Comparison of ENCODE assay signal across 1 cellular context in genomic region chr1:25782608-25783201, GRCh38.
A peak's percentile ranks its signal among the peaks of the same experiment; 100 is the strongest.
TF ChIP-seq lines count a peak whose summit lies in the region.

No MANE protein-coding gene starts in this region.

TF ChIP-seq in K562, 482 proteins besides CTCF, POLR2A, EP300 and RAD21 (continued from another document and continues in another):
- TF ChIP-seq NKRF (IDR thresholded peaks at IDR 0.05; ENCODE audit: borderline replicate concordance) (no peak), TEAD1 (CRISPR knock-in tag; IDR thresholded peaks at IDR 0.05) (peak in 1 of 2 experiments; percentile 70; a peak in 2 of 4 replicates), FOXM1 (IDR thresholded peaks at IDR 0.05; ENCODE audit: low read depth) (peak; percentile 25; the same call in 1 of the 2 replicates), FOXM1 (CRISPR knock-in tag; IDR thresholded peaks at IDR 0.05; ENCODE audit: low read depth) (no peak), ZNF316 (IDR thresholded peaks at IDR 0.05) (no peak), LARP7 (IDR thresholded peaks at IDR 0.05) (no peak; the same call in 1 of the 2 replicates), HEY1 (CRISPR knock-in tag; IDR thresholded peaks at IDR 0.05; ENCODE audit: borderline replicate concordance) (no peak), ATF1 (CRISPR knock-in tag; IDR thresholded peaks at IDR 0.05) (no peak), ATF1 (tag; IDR thresholded peaks at IDR 0.05) (peak; percentile 74), HIVEP1 (CRISPR knock-in tag; IDR thresholded peaks at IDR 0.05) (no peak), ZNF696 (CRISPR knock-in tag; conservative IDR thresholded peaks at IDR 0.05) (no peak), MECOM (CRISPR knock-in tag; IDR thresholded peaks at IDR 0.05) (0 out of 2 replicates have a peak, but pooled peaks have one; percentile 37), TSC22D4 (tag; IDR thresholded peaks at IDR 0.05) (no peak), BRD4 (IDR thresholded peaks at IDR 0.05) (no peak), TAF15 (IDR thresholded peaks at IDR 0.05; ENCODE audit: low read depth, low read length) (no peak), ZNF518B (CRISPR knock-in tag; IDR thresholded peaks at IDR 0.05) (no peak), ZNF584 (CRISPR knock-in tag; IDR thresholded peaks at IDR 0.05; ENCODE audit: low read depth) (peak; percentile 70; the same call in 1 of the 2 replicates), ERF (CRISPR knock-in tag; IDR thresholded peaks at IDR 0.05) (no peak), ZNF609 (CRISPR knock-in tag; IDR thresholded peaks at IDR 0.05; ENCODE audit: borderline replicate concordance) (no peak; the same call in 1 of the 2 replicates), TCF15 (CRISPR knock-in tag; IDR thresholded peaks at IDR 0.05) (no peak), NR2C1 (IDR thresholded peaks at IDR 0.05) (no peak), NR2C1 (tag; IDR thresholded peaks at IDR 0.05) (no peak), ZNF639 (CRISPR knock-in tag; conservative IDR thresholded peaks at IDR 0.05 in 1 of 2, IDR thresholded peaks at IDR 0.05 in 1 of 2) (no peak), NCOA4 (IDR thresholded peaks at IDR 0.05; ENCODE audit: partially characterized antibody) (no peak), SMAD1 (IDR thresholded peaks at IDR 0.05; ENCODE audit: low read depth, low read length, partially characterized antibody) (no peak), RBM34 (IDR thresholded peaks at IDR 0.05; ENCODE audit: borderline replicate concordance, insufficient read depth, low read length) (no peak), ZBTB2 (IDR thresholded peaks at IDR 0.05) (peak; percentile 56; the same call in 1 of the 2 replicates), ZFP30 (CRISPR knock-in tag; IDR thresholded peaks at IDR 0.05; ENCODE audit: borderline replicate concordance) (no peak), FOXP1 (CRISPR knock-in tag; IDR thresholded peaks at IDR 0.05) (0 out of 2 replicates have a peak, but pooled peaks have one; percentile 23), NONO (IDR thresholded peaks at IDR 0.05; ENCODE audit: low read depth in 2 of 2, low read length in 1 of 2) (no peak), SMARCA5 (IDR thresholded peaks at IDR 0.05) (no peak), BMI1 (IDR thresholded peaks at IDR 0.05; ENCODE audit: low read length) (no peak), PTBP1 (IDR thresholded peaks at IDR 0.05; ENCODE audit: low read depth, low read length) (no peak), ZNF12 (CRISPR knock-in tag; IDR thresholded peaks at IDR 0.05) (no peak), PHB (CRISPR knock-in tag; IDR thresholded peaks at IDR 0.05) (no peak), ZBTB8A (IDR thresholded peaks at IDR 0.05; ENCODE audit: partially characterized antibody) (no peak), TCFL5 (CRISPR knock-in tag; conservative IDR thresholded peaks at IDR 0.05) (no peak), ZNF507 (tag; conservative IDR thresholded peaks at IDR 0.05) (no peak), ZKSCAN8 (CRISPR knock-in tag; IDR thresholded peaks at IDR 0.05) (no peak), SAFB (IDR thresholded peaks at IDR 0.05; ENCODE audit: borderline replicate concordance, low read depth, low read length) (no peak), ELF2 (CRISPR knock-in tag; IDR thresholded peaks at IDR 0.05) (no peak), GTF3C2 (IDR thresholded peaks at IDR 0.05; ENCODE audit: borderline replicate concordance, extremely low read depth, insufficient read length) (no peak), HNRNPH1 (optimal IDR thresholded peaks at IDR 0.05; ENCODE audit: low read depth, low read length) (no peak), ZNF586 (CRISPR knock-in tag; conservative IDR thresholded peaks at IDR 0.05) (no peak), DMBX1 (CRISPR knock-in tag; IDR thresholded peaks at IDR 0.05; ENCODE audit: borderline replicate concordance) (peak; percentile 81), ZNF232 (CRISPR knock-in tag; IDR thresholded peaks at IDR 0.05) (no peak), ZNF408 (CRISPR knock-in tag; IDR thresholded peaks at IDR 0.05; ENCODE audit: low read depth) (no peak), ZNF644 (tag; IDR thresholded peaks at IDR 0.05; ENCODE audit: low read depth) (no peak), IFI16 (CRISPR knock-in tag; IDR thresholded peaks at IDR 0.05) (no peak), MEIS2 (IDR thresholded peaks at IDR 0.05; ENCODE audit: partially characterized antibody) (no peak), BHLHE40 (IDR thresholded peaks at IDR 0.05; ENCODE audit: low read length) (peak; percentile 34; the same call in 1 of the 2 replicates), SP2 (IDR thresholded peaks at IDR 0.05; ENCODE audit: extremely low read depth, low read depth, low read length, poor library complexity, severe bottlenecking) (no peak), HMG20B (CRISPR knock-in tag; IDR thresholded peaks at IDR 0.05) (no peak), ARID1B (IDR thresholded peaks at IDR 0.05) (peak; percentile 93), ELK1 (CRISPR knock-in tag; IDR thresholded peaks at IDR 0.05) (no peak), HNRNPUL1 (IDR thresholded peaks at IDR 0.05; ENCODE audit: low read length) (no peak), BCL6 (CRISPR knock-in tag; IDR thresholded peaks at IDR 0.05) (no peak), NFYB (IDR thresholded peaks at IDR 0.05; ENCODE audit: extremely low read depth, insufficient read length) (no peak), ZC3H4 (CRISPR knock-in tag; IDR thresholded peaks at IDR 0.05; ENCODE audit: borderline replicate concordance) (no peak)
